ENCODE assay signal across 28 cellular contexts in the genomic region with DNA sequence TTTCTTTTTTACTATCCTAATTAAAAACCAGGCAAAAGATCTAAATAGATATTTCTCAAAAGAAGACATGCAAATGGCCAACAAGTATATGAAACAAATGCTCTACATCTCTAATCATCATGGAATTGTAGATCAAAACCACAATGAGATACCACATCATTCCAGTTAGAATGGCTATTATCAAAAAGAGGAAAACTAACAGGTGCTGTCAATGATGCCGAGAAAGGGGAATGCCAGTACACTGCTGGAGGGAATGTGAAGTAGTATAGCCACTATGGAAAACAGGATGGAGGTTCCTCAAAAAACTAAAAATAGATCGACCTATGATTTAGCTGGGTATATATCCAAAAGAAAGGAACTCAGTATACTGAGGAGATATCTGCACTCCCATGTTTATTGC.
"Had no signal": no experiment of that assay in that cellular context is flagged by ENCODE, and none has a peak within 500 bp of the region (broad histone marks: within the 10 kb centered on the region; RNA-seq: fewer than 3 reads in every experiment).

No MANE protein-coding gene starts in this region.

- H3K79me2 ChIP-seq: parathyroid adenoma had no signal

- H3K27me3 ChIP-seq: neural progenitor cell, ovary, right lobe of liver, suprapubic skin, testis, tibial artery, uterus had no signal

- DNase-seq: natural killer cell; occipital lobe; ovary; posterior cingulate gyrus; psoas muscle; right cardiac atrium; right lobe of liver; sigmoid colon; spleen; stimulated activated CD4-positive, alpha-beta T cell treated with anti-CD3 and anti-CD28 coated beads, Interleukin-12 subunit alpha, Interleukin-12 subunit beta, amount 100 ng/mL, for 4 hours; stimulated activated CD4-positive, alpha-beta T cell treated with anti-CD3 and anti-CD28 coated beads, Interleukin-1b, Interleukin-23, amount 100 ng/mL, for 48 hours; stimulated activated CD4-positive, alpha-beta T cell treated with anti-CD3 and anti-CD28 coated beads, Interleukin-4, amount 100 ng/mL, for 1 hour; stimulated activated CD4-positive, alpha-beta T cell treated with anti-CD3 and anti-CD28 coated beads, Interleukin-4, amount 100 ng/mL, for 4 hours; stimulated activated CD8-positive, alpha-beta memory T cell treated with anti-CD3 and anti-CD28 coated beads, Interleukin-4, amount 100 ng/mL, for 48 hours; stimulated activated naive CD4-positive, alpha-beta T cell; stimulated activated naive CD8-positive, alpha-beta T cell treated with anti-CD3 and anti-CD28 coated beads, Interleukin-15, amount 100 ng/mL, for 72 hours; stimulated activated naive CD8-positive, alpha-beta T cell treated with anti-CD3 and anti-CD28 coated beads, Interleukin-15, Interleukin-2, amounts not matched to agents 100 U/mL and 50 U/mL, for 24 hours; substantia nigra; testis; tibial artery; transverse colon; upper lobe of right lung; uterus had no signal

- H3K9me3 ChIP-seq: ovary, psoas muscle, right lobe of liver, sigmoid colon, spleen, suprapubic skin, testis, tibial artery, transverse colon, upper lobe of right lung, uterus had no signal

- H3K4me3 ChIP-seq: neural progenitor cell, ovary, psoas muscle, right lobe of liver, sigmoid colon, skin epidermis, smooth muscle cell, spleen, suprapubic skin, testis, tibial artery, transverse colon, upper lobe of right lung, uterus had no signal

- H3K27ac ChIP-seq: neural progenitor cell, ovary, parathyroid adenoma, psoas muscle, right lobe of liver, sigmoid colon, skin epidermis, spleen, suprapubic skin, testis, tibial artery, transverse colon, upper lobe of right lung, uterus had no signal

- H3K36me3 ChIP-seq: neural progenitor cell, ovary, right lobe of liver, sigmoid colon, spleen, suprapubic skin, tibial artery, transverse colon, upper lobe of right lung, uterus had no signal

- H3K4me2 ChIP-seq: neural progenitor cell, smooth muscle cell had no signal

- H3K4me1 ChIP-seq: neural progenitor cell, parathyroid adenoma, psoas muscle, sigmoid colon, spleen, testis, transverse colon, upper lobe of right lung, uterus had no signal

- H2AFZ ChIP-seq: neural progenitor cell, parathyroid adenoma had no signal

- H3K9ac ChIP-seq: neural progenitor cell, parathyroid adenoma had no signal
